8 cellular contexts compared by ENCODE assay signal in the genomic region with DNA sequence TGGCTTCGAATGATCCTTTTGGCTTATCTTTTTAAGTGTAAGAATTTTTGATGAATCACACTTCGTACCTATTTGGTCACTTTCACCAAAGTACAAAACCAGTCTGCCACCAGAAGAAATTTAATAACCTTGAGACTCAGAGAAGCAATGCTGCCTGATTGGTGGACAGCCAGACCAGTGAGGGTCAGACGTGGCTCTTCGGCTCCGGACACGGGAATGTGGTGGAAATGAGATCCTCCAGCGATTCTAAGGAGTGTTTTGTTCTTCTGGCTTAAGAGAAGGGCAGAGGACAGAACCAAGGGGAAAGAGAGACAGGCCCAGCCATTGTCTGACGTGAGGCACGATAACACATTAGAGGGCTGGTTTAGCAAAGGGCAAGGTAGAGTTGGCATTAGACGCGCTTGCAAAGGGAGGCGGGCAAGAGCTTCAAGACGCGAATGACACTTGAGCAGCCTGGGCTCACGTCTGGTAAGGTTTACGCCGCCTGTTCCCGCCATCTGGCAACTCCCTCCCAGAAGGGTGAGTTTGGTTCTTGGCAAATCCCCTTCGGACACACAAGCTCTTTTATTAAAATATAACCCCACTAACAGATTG. TPM values are rescaled to one million over a fixed set of nuclear protein-coding genes. Genes with fewer than 3 reads are reported as not detected.
DNase-seq lines count a peak whose midpoint lies in the region; ATAC-seq lines count a peak whose summit lies in the region.

No MANE protein-coding gene starts in this region.

- peak overlapping the region; percentile 100 for H3K27ac Mint-ChIP-seq in memory B cell

- ATAC-seq in HG02870 (IDR thresholded peaks at IDR 0.05; ENCODE audit: unreplicated experiment) (peak; percentile 16), memory B cell (ENCODE audit: low read depth) (no peak)

- H3K27ac ChIP-seq in caudate nucleus (ENCODE audit: low read depth, low read length) (peak overlapping the region; percentile 49), urinary bladder (ENCODE audit: low read depth) (peak overlapping the region; percentile 70)

- H3K4me1 ChIP-seq in urinary bladder (ENCODE audit: insufficient read depth) = no peaks in the 10 kb centered on the region

- no peaks in the 10 kb centered on the region for H3K36me3 Mint-ChIP-seq in memory B cell

- 19% methylated on average over 19 of the region's 19 CpGs for WGBS in urinary bladder

- no peaks in the 10 kb centered on the region for H3K36me3 ChIP-seq in urinary bladder (ENCODE audit: insufficient read depth)

- peaks cover 37% of the 10 kb centered on the region for H3K4me1 Mint-ChIP-seq in memory B cell

- no peaks in the 10 kb centered on the region for H3K27me3 Mint-ChIP-seq in memory B cell

- H3K4me3 ChIP-seq in urinary bladder (ENCODE audit: low read depth, low read length) = peak overlapping the region; percentile 28

- no peaks in the 10 kb centered on the region for H3K9me3 Mint-ChIP-seq in memory B cell

- peak overlapping the region; percentile 74 for H3K4me3 Mint-ChIP-seq in memory B cell

- peak; percentile 87 for DNase-seq in NOMO-1 treated with DMSO at 0.1 percent for 48 hours (lab: John Stamatoyannopoulos, UW; ENCODE audit: unreplicated experiment)
- DNase-seq in NOMO-1 (lab: John Stamatoyannopoulos, UW; ENCODE audit: unreplicated experiment in 2 of 2) = no peak
- peak; percentile 58 for DNase-seq in NCI-H526 treated with DMSO at 0.1 percent for 48 hours (lab: John Stamatoyannopoulos, UW)
- DNase-seq in caudate nucleus (lab: John Stamatoyannopoulos, UW) = peak in 6 of 61 donors; percentile 45 to 82 (median 54)
- no peak for DNase-seq in memory B cell (ENCODE audit: low spot score in 2 of 2)
- no peak for DNase-seq in NCI-H345 (lab: John Stamatoyannopoulos, UW)

RNA-seq across cellular contexts. Expression of gene EZR, which starts 49.9 kb away (rescaled TPM):
- 95.1 TPM for total RNA-seq in urinary bladder
- 122 TPM for polyA plus RNA-seq in urinary bladder

Comparison
In these comparisons a context has a peak if more than half of its experiments do, and no peak if none do; other contexts are left out.
1. DNase-seq: peak in NOMO-1 treated with DMSO at 0.1 percent for 48 hours (single experiment) and NCI-H526 treated with DMSO at 0.1 percent for 48 hours (single experiment); none in NOMO-1 (0 of 2), memory B cell (0 of 2) and NCI-H345 (single experiment).